In genomic region chr2:18600255-18600613, GRCh38 we compare ENCODE assay signal across 33 cellular contexts. TPM values are rescaled to one million over a fixed set of nuclear protein-coding genes. Genes with fewer than 3 reads are reported as not detected.
DNase-seq lines count a peak whose midpoint lies in the region; ATAC-seq and TF ChIP-seq lines count a peak whose summit lies in the region.
"Had no signal": no experiment of that assay in that cellular context is flagged by ENCODE, and none has a peak within 500 bp of the region (broad histone marks: within the 10 kb centered on the region; RNA-seq: fewer than 3 reads in every experiment).

No MANE protein-coding gene starts in this region.

- no peak overlapping the region for H3K4me2 ChIP-seq in IMR-90 (ENCODE audit: low read depth, low read length)

- H4K8ac ChIP-seq in IMR-90 (ENCODE audit: low read depth in 2 of 2, low read length in 2 of 2) = no peak overlapping the region

- H3K18ac ChIP-seq in IMR-90 (ENCODE audit: low read depth, low read length) = peak overlapping the region; percentile 1; the same call in 1 of the 2 replicates

- H3K9ac ChIP-seq in IMR-90 (ENCODE audit: low read depth, low read length) = no peak overlapping the region

- intact Hi-C loops in IMR-90 (cut with micrococcal nuclease) (loop anchor here (5.0 kb wide), 1 partner anchor 1318 kb away; no protein-coding TSS in a partner anchor), ascending aorta (cut with DNase I) (no loop called here), Calu3 (cut with micrococcal nuclease; ENCODE audit: unreplicated experiment) (no loop called here)

- TF ChIP-seq CTCF in IMR-90 (conservative IDR thresholded peaks at IDR 0.05; ENCODE audit: low read depth, low read length) (no peak), ascending aorta (IDR thresholded peaks at IDR 0.05) (no peak), Calu3 (IDR thresholded peaks at IDR 0.05; ENCODE audit: unreplicated experiment) (no peak)

- DNase-seq in IMR-90 = no peak
- no peak for DNase-seq in ascending aorta (ENCODE audit: low spot score in 2 of 2)
- DNase-seq in Calu3 = no peak
- DNase-seq in DMS53 treated with DMSO at 0.1 percent for 48 hours (lab: John Stamatoyannopoulos, UW; ENCODE audit: unreplicated experiment) = no peak
- DNase-seq in GM19240 (ENCODE audit: insufficient read length, low spot score) = no peak
- DNase-seq: activated CD8-positive, alpha-beta memory T cell treated with anti-CD3 and anti-CD28 coated beads, Interleukin-2, amount 50 U/mL, for 48 hours; activated CD8-positive, alpha-beta T cell treated with anti-CD3 and anti-CD28 coated beads for 36 hours; activated naive CD4-positive, alpha-beta T cell treated with anti-CD3 and anti-CD28 coated beads, Interleukin-2, amount 10 ng/mL, durations not matched to agents 7 days and 5 days; endodermal cell; glutamatergic neuron; GOT3; KBM-7; mesendoderm; NCI-H1417; NCI-H2029 treated with DMSO at 0.1 percent for 48 hours; NCI-H526; NK-92 treated with Interleukin-12 subunit alpha and Interleukin-12 subunit beta, amount 100 ng/mL, for 24 hours; pancreas; retina; SHP77; upper lobe of left lung had no signal

- H2BK120ac ChIP-seq in IMR-90 (ENCODE audit: low read depth, low read length) = no peak overlapping the region

- no peaks in the 10 kb centered on the region for H3K36me3 Mint-ChIP-seq in Calu3 (ENCODE audit: insufficient read depth, unreplicated experiment)
- H3K36me3 Mint-ChIP-seq: activated naive CD4-positive, alpha-beta T cell treated with anti-CD3 and anti-CD28 coated beads, Interleukin-2, amount 10 ng/mL, durations not matched to agents 7 days and 5 days; brain; stimulated activated effector memory CD8-positive, alpha-beta T cell treated with anti-CD3 and anti-CD28 coated beads, Interleukin-12 subunit alpha, Interleukin-12 subunit beta, amount 100 ng/mL, for 72 hours had no signal

- H2BK5ac ChIP-seq in IMR-90 (ENCODE audit: low read depth, low read length, poor library complexity, severe bottlenecking) = no peak overlapping the region

- no peak overlapping the region for H3K4me3 Mint-ChIP-seq in Calu3 (ENCODE audit: low read depth, unreplicated experiment)
- H3K4me3 Mint-ChIP-seq: activated CD8-positive, alpha-beta T cell treated with anti-CD3 and anti-CD28 coated beads for 36 hours; activated naive CD4-positive, alpha-beta T cell treated with anti-CD3 and anti-CD28 coated beads, Interleukin-2, amount 10 ng/mL, durations not matched to agents 7 days and 5 days; activated T-helper 17 cell treated with anti-CD3 and anti-CD28 coated beads, Interleukin-2, amount 50 U/mL, for 72 hours; brain; dendritic cell treated with granulocyte-macrophage colony-stimulating factor and Interleukin-4, amounts not matched to agents 40 ng/mL and 50 ng/mL, for 4 days; endodermal cell; neural crest cell; stimulated activated effector memory CD8-positive, alpha-beta T cell treated with anti-CD3 and anti-CD28 coated beads, Interleukin-12 subunit alpha, Interleukin-12 subunit beta, amount 100 ng/mL, for 72 hours had no signal

- no CpG with 5 or more reads among the region's 2 CpGs for WGBS in IMR-90 (ENCODE audit: extremely low coverage in 2 of 2, insufficient read length in 1 of 2), 2 experiments

- H3K9me3 Mint-ChIP-seq in Calu3 (ENCODE audit: low read depth, unreplicated experiment) = no peaks in the 10 kb centered on the region
- H3K9me3 Mint-ChIP-seq: activated naive CD4-positive, alpha-beta T cell treated with anti-CD3 and anti-CD28 coated beads, Interleukin-2, amount 10 ng/mL, durations not matched to agents 7 days and 5 days; activated T-helper 17 cell treated with anti-CD3 and anti-CD28 coated beads, Interleukin-2, amount 50 U/mL, for 72 hours; brain; dendritic cell treated with granulocyte-macrophage colony-stimulating factor and Interleukin-4, amounts not matched to agents 40 ng/mL and 50 ng/mL, for 4 days; endodermal cell; neural crest cell; stimulated activated effector memory CD8-positive, alpha-beta T cell treated with anti-CD3 and anti-CD28 coated beads, Interleukin-12 subunit alpha, Interleukin-12 subunit beta, amount 100 ng/mL, for 72 hours had no signal

- BruUV-seq in IMR-90 (replicated peaks; lab: Mats Ljungman, UMichigan) (no TSS peak), Calu3 (replicated peaks; lab: Mats Ljungman, UMichigan) (no TSS peak)

- no peaks in the 10 kb centered on the region for H4K20me1 ChIP-seq in IMR-90 (ENCODE audit: insufficient read depth, low read length)

- H3K4me1 Mint-ChIP-seq in Calu3 (ENCODE audit: low read depth, unreplicated experiment) = no peaks in the 10 kb centered on the region
- H3K4me1 Mint-ChIP-seq: activated naive CD4-positive, alpha-beta T cell treated with anti-CD3 and anti-CD28 coated beads, Interleukin-2, amount 10 ng/mL, durations not matched to agents 7 days and 5 days; activated T-helper 17 cell treated with anti-CD3 and anti-CD28 coated beads, Interleukin-2, amount 50 U/mL, for 72 hours; brain; endodermal cell; stimulated activated effector memory CD8-positive, alpha-beta T cell treated with anti-CD3 and anti-CD28 coated beads, Interleukin-12 subunit alpha, Interleukin-12 subunit beta, amount 100 ng/mL, for 72 hours had no signal

- no peak for TF ChIP-seq POLR2A in IMR-90 (IDR thresholded peaks at IDR 0.05; ENCODE audit: low read depth, low read length)

- no peak overlapping the region for H2AK9ac ChIP-seq in IMR-90 (replicated peaks; ENCODE audit: low read depth, low read length, poor library complexity)

- TF ChIP-seq RAD21 in IMR-90 (IDR thresholded peaks at IDR 0.05; ENCODE audit: low read length) = no peak

- H3K4me3 ChIP-seq in IMR-90 (ENCODE audit: insufficient read depth, low read depth, low read length) (no peak overlapping the region), ascending aorta (no peak overlapping the region)
- H3K4me3 ChIP-seq: MG63, pancreas, suprapubic skin, upper lobe of left lung had no signal

- H3K27ac Mint-ChIP-seq in Calu3 (ENCODE audit: unreplicated experiment) = no peak overlapping the region
- H3K27ac Mint-ChIP-seq: activated CD8-positive, alpha-beta T cell treated with anti-CD3 and anti-CD28 coated beads for 36 hours; activated naive CD4-positive, alpha-beta T cell treated with anti-CD3 and anti-CD28 coated beads, Interleukin-2, amount 10 ng/mL, durations not matched to agents 7 days and 5 days; activated T-helper 17 cell treated with anti-CD3 and anti-CD28 coated beads, Interleukin-2, amount 50 U/mL, for 72 hours; brain; dendritic cell treated with granulocyte-macrophage colony-stimulating factor and Interleukin-4, amounts not matched to agents 40 ng/mL and 50 ng/mL, for 4 days; endodermal cell; stimulated activated effector memory CD8-positive, alpha-beta T cell treated with anti-CD3 and anti-CD28 coated beads, Interleukin-12 subunit alpha, Interleukin-12 subunit beta, amount 100 ng/mL, for 72 hours had no signal

- in situ Hi-C loops in IMR-90 (cut with MboI; ENCODE audit: low sequenced_read_pairs) = no loop called here

- H3K36me3 ChIP-seq in IMR-90 (ENCODE audit: control insufficient read depth, insufficient read depth, low read length) (no peaks in the 10 kb centered on the region), ascending aorta (no peaks in the 10 kb centered on the region)
- H3K36me3 ChIP-seq: MG63, pancreas, suprapubic skin, upper lobe of left lung had no signal

- no peak overlapping the region for H2BK15ac ChIP-seq in IMR-90 (ENCODE audit: low read depth, low read length)

- H2AFZ ChIP-seq in IMR-90 (replicated peaks; ENCODE audit: low read length, poor library complexity) = no peak overlapping the region

- CTCF ChIA-PET in IMR-90 (lab: Yijun Ruan, JAX) = interaction anchor here (0.6 kb wide), 1 partner anchor 145 kb away, joined by 3 read pairs; no protein-coding TSS in a partner anchor
- CTCF ChIA-PET in Calu3 (lab: Charles Lee) = no interaction called here

- no peak overlapping the region for H2AK5ac ChIP-seq in IMR-90 (ENCODE audit: low read depth, low read length)

- H3K27ac ChIP-seq in IMR-90 (ENCODE audit: insufficient read depth, low read length) (no peak overlapping the region), ascending aorta (peak overlapping the region; percentile 22 to 46)
- H3K27ac ChIP-seq: pancreas, suprapubic skin, upper lobe of left lung had no signal

- no peak overlapping the region for H4K91ac ChIP-seq in IMR-90 (ENCODE audit: insufficient read depth, low read depth, low read length)

- no peaks in the 10 kb centered on the region for H3K79me1 ChIP-seq in IMR-90 (ENCODE audit: low read depth in 1 of 2, low read length in 2 of 2)

- peak; percentile 45 for ATAC-seq in GM18499 (IDR thresholded peaks at IDR 0.05; ENCODE audit: insufficient read depth, unreplicated experiment)
- peak; percentile 57 for ATAC-seq in GM21576 (IDR thresholded peaks at IDR 0.05; ENCODE audit: unreplicated experiment)
- ATAC-seq in IMR-90 (ENCODE audit: low read depth) = no peak
- no peak for ATAC-seq in HG03521 (IDR thresholded peaks at IDR 0.05; ENCODE audit: unreplicated experiment)
- ATAC-seq: activated CD8-positive, alpha-beta T cell treated with anti-CD3 and anti-CD28 coated beads for 36 hours; activated T-helper 17 cell treated with anti-CD3 and anti-CD28 coated beads, Interleukin-2, amount 50 U/mL, for 72 hours; pancreas; stimulated activated effector memory CD8-positive, alpha-beta T cell treated with anti-CD3 and anti-CD28 coated beads, Interleukin-12 subunit alpha, Interleukin-12 subunit beta, amount 100 ng/mL, for 72 hours had no signal

- H4K5ac ChIP-seq in IMR-90 (ENCODE audit: low read depth, low read length) = no peak overlapping the region

- no peak overlapping the region for H3K14ac ChIP-seq in IMR-90 (replicated peaks; ENCODE audit: low read depth, low read length)

- H3K4me1 ChIP-seq in IMR-90 (ENCODE audit: control insufficient read depth, insufficient read depth, low read length) (peaks cover 7% of the 10 kb centered on the region; the same call in 1 of the 2 replicates), ascending aorta (peaks cover 0 to 9% of the 10 kb centered on the region in 2 donors)
- H3K4me1 ChIP-seq: upper lobe of left lung had no signal

- H3K9me3 ChIP-seq in IMR-90 (ENCODE audit: control insufficient read depth, insufficient read depth, low read length) = no peaks in the 10 kb centered on the region
- H3K9me3 ChIP-seq in ascending aorta = no peaks in the 10 kb centered on the region
- H3K9me3 ChIP-seq: MG63, pancreas, suprapubic skin, upper lobe of left lung had no signal

- dilution Hi-C loops in IMR-90 (cut with HindIII; ENCODE audit: low sequenced_read_pairs, unreplicated experiment) = no loop called here

- no peak overlapping the region for H2BK20ac ChIP-seq in IMR-90 (ENCODE audit: low read depth, low read length)

- H3K9me1 ChIP-seq in IMR-90 (ENCODE audit: insufficient read depth, low read length) = no peaks in the 10 kb centered on the region

- POLR2A ChIA-PET in IMR-90 (lab: Charles Lee; ENCODE audit: unreplicated experiment) = no interaction called here

- no peaks in the 10 kb centered on the region for H3K27me3 Mint-ChIP-seq in Calu3 (ENCODE audit: unreplicated experiment)
- H3K27me3 Mint-ChIP-seq: activated CD8-positive, alpha-beta T cell treated with anti-CD3 and anti-CD28 coated beads for 36 hours; activated naive CD4-positive, alpha-beta T cell treated with anti-CD3 and anti-CD28 coated beads, Interleukin-2, amount 10 ng/mL, durations not matched to agents 7 days and 5 days; activated T-helper 17 cell treated with anti-CD3 and anti-CD28 coated beads, Interleukin-2, amount 50 U/mL, for 72 hours; brain; dendritic cell treated with granulocyte-macrophage colony-stimulating factor and Interleukin-4, amounts not matched to agents 40 ng/mL and 50 ng/mL, for 4 days had no signal

- peaks cover 2% of the 10 kb centered on the region; the same call in 1 of the 2 replicates for H3K27me3 ChIP-seq in IMR-90 (ENCODE audit: control insufficient read depth, insufficient read depth, low read length)
- no peaks in the 10 kb centered on the region for H3K27me3 ChIP-seq in ascending aorta
- H3K27me3 ChIP-seq: MG63, pancreas, suprapubic skin, upper lobe of left lung had no signal

- H3K56ac ChIP-seq in IMR-90 (ENCODE audit: extremely low read depth, insufficient read depth, low read length) = no peak overlapping the region; the same call in 1 of the 2 replicates

- H3K23ac ChIP-seq in IMR-90 (ENCODE audit: low read depth, low read length) = no peak overlapping the region

- H3K4ac ChIP-seq in IMR-90 (ENCODE audit: low read depth, low read length) = no peak overlapping the region

RNA-seq across cellular contexts. Expression of gene NT5C1B, which starts 10.9 kb away (rescaled TPM):
- total RNA-seq in IMR-90 (2012; rRNA removed) = not detected in 2 replicates
- not detected in 2 replicates for polyA plus RNA-seq in IMR-90 (2012; rRNA removed)
- not detected in 2 replicates for polyA plus RNA-seq in IMR-90 (2012; cell fraction: cytosol; rRNA removed)
- not detected in 2 replicates for polyA plus RNA-seq in IMR-90 (2012; cell fraction: nucleus; rRNA removed; ENCODE audit: low replicate concordance)
- total RNA-seq in ascending aorta = not detected
- not detected in 2 replicates for total RNA-seq in Calu3 (2022)
- total RNA-seq: activated CD8-positive, alpha-beta T cell treated with anti-CD3 and anti-CD28 coated beads for 36 hours; activated T-helper 17 cell treated with anti-CD3 and anti-CD28 coated beads, Interleukin-2, amount 50 U/mL, for 72 hours; endodermal cell; neural crest cell; pancreas; skeletal muscle tissue; suprapubic skin; upper lobe of left lung had no signal
- polyA plus RNA-seq: esophagus had no signal

RNA-seq across cellular contexts. Expression of gene RDH14, which starts 39.8 kb away (rescaled TPM):
- total RNA-seq in IMR-90 (2012; rRNA removed) (12.2 TPM in 2 replicates), ascending aorta (51.2 TPM), Calu3 (2022) (17.1 and 17.7 TPM in 2 replicates)
- polyA plus RNA-seq in IMR-90 (2012; rRNA removed) = 10.2 and 11.9 TPM in 2 replicates
- polyA plus RNA-seq in IMR-90 (2012; cell fraction: cytosol; rRNA removed) = 5.1 and 9.2 TPM in 2 replicates
- polyA plus RNA-seq in IMR-90 (2012; cell fraction: nucleus; rRNA removed; ENCODE audit: low replicate concordance) = 4.1 and 9.7 TPM in 2 replicates

Comparison
In these comparisons a context has a peak if more than half of its experiments do, and no peak if none do; other contexts are left out.
1. ATAC-seq: peak in GM18499 (single experiment) and GM21576 (single experiment); none in IMR-90 (single experiment) and HG03521 (single experiment).